21 cellular contexts compared by ENCODE assay signal in genomic region chr9:1052908-1053590, GRCh38. TPM values are rescaled to one million over a fixed set of nuclear protein-coding genes. Genes with fewer than 3 reads are reported as not detected.
DNase-seq lines count a peak whose midpoint lies in the region; ATAC-seq and TF ChIP-seq lines count a peak whose summit lies in the region.
"Had no signal": no experiment of that assay in that cellular context is flagged by ENCODE, and none has a peak within 500 bp of the region (broad histone marks: within the 10 kb centered on the region; RNA-seq: fewer than 3 reads in every experiment).

No MANE protein-coding gene starts in this region.

- no peak for TF ChIP-seq CTCF in brain (conservative IDR thresholded peaks at IDR 0.05)

- intact Hi-C loops in naive thymus-derived CD4-positive, alpha-beta T cell (cut with micrococcal nuclease): no loop called here

- peak overlapping the region; percentile 63 to 70 for H3K4me3 Mint-ChIP-seq in activated T-cell treated with anti-CD3 and anti-CD28 coated beads, Interleukin-2, amount 50 U/mL, for 72 hours
- H3K4me3 Mint-ChIP-seq in activated T-cell treated with anti-CD3 and anti-CD28 coated beads, Interleukin-2, amount 50 U/mL, for 24 hours: no peak overlapping the region
- H3K4me3 Mint-ChIP-seq in brain: peak overlapping the region; percentile 84 to 90 (median 88)
- H3K4me3 Mint-ChIP-seq in naive thymus-derived CD4-positive, alpha-beta T cell: peak overlapping the region in 9 of 10 donors; percentile 9 to 80 (median 63)
- peak overlapping the region; percentile 57 for H3K4me3 Mint-ChIP-seq in stimulated activated effector memory CD8-positive, alpha-beta T cell treated with anti-CD3 and anti-CD28 coated beads, Interleukin-12 subunit alpha, Interleukin-12 subunit beta, amount 100 ng/mL, for 72 hours
- H3K4me3 Mint-ChIP-seq: activated B cell treated with CpG ODN at 0.5 μM for 24 hours had no signal

- H3K4me1 Mint-ChIP-seq in activated T-cell treated with anti-CD3 and anti-CD28 coated beads, Interleukin-2, amount 50 U/mL, for 72 hours (ENCODE audit: low read depth): peaks cover 39% of the 10 kb centered on the region
- peaks cover 37% of the 10 kb centered on the region for H3K4me1 Mint-ChIP-seq in activated T-cell treated with anti-CD3 and anti-CD28 coated beads, Interleukin-2, amount 50 U/mL, for 24 hours (ENCODE audit: low read depth)
- H3K4me1 Mint-ChIP-seq in brain: peaks cover 40% of the 10 kb centered on the region
- peaks cover 19 to 39% (median 35%) of the 10 kb centered on the region in 7 donors for H3K4me1 Mint-ChIP-seq in naive thymus-derived CD4-positive, alpha-beta T cell
- peaks cover 37% of the 10 kb centered on the region for H3K4me1 Mint-ChIP-seq in stimulated activated effector memory CD8-positive, alpha-beta T cell treated with anti-CD3 and anti-CD28 coated beads, Interleukin-12 subunit alpha, Interleukin-12 subunit beta, amount 100 ng/mL, for 72 hours

- ATAC-seq in activated T-cell treated with anti-CD3 and anti-CD28 coated beads, Interleukin-2, amount 50 U/mL, for 72 hours (replicated peaks in 1 of 2): no peak
- ATAC-seq in naive thymus-derived CD4-positive, alpha-beta T cell: no peak
- ATAC-seq in stimulated activated effector memory CD8-positive, alpha-beta T cell treated with anti-CD3 and anti-CD28 coated beads, Interleukin-12 subunit alpha, Interleukin-12 subunit beta, amount 100 ng/mL, for 72 hours: no peak
- ATAC-seq in GM18907 (IDR thresholded peaks at IDR 0.05; ENCODE audit: unreplicated experiment) (no peak), GM18511 (IDR thresholded peaks at IDR 0.05; ENCODE audit: unreplicated experiment) (no peak), HG03520 (IDR thresholded peaks at IDR 0.05; ENCODE audit: unreplicated experiment) (no peak)
- ATAC-seq: A549 had no signal

- H3K4me1 ChIP-seq in naive thymus-derived CD4-positive, alpha-beta T cell (ENCODE audit: control insufficient read depth in 2 of 2, insufficient read depth in 2 of 2, low read length in 2 of 2): peaks cover 3 to 25% of the 10 kb centered on the region in 2 donors

- no peaks in the 10 kb centered on the region for H3K36me3 ChIP-seq in naive thymus-derived CD4-positive, alpha-beta T cell (ENCODE audit: control insufficient read depth in 2 of 3, insufficient read depth in 3 of 3, low read length in 3 of 3)

- H3K27me3 ChIP-seq in naive thymus-derived CD4-positive, alpha-beta T cell (ENCODE audit: control insufficient read depth in 2 of 2, insufficient read depth in 2 of 2, low read length in 2 of 2): peaks cover 6 to 31% of the 10 kb centered on the region in 2 donors

- POLR2A ChIA-PET in naive thymus-derived CD4-positive, alpha-beta T cell (lab: Charles Lee): no interaction called here

- H3K27ac ChIP-seq in naive thymus-derived CD4-positive, alpha-beta T cell (ENCODE audit: low read depth, low read length): no peak overlapping the region
- H3K27ac ChIP-seq: A549 had no signal

- no peak overlapping the region for H3K4me3 ChIP-seq in naive thymus-derived CD4-positive, alpha-beta T cell (ENCODE audit: low read length)

- CTCF ChIA-PET in naive thymus-derived CD4-positive, alpha-beta T cell (lab: Charles Lee): no interaction called here

- H3K9me3 Mint-ChIP-seq in activated T-cell treated with anti-CD3 and anti-CD28 coated beads, Interleukin-2, amount 50 U/mL, for 72 hours: no peaks in the 10 kb centered on the region
- H3K9me3 Mint-ChIP-seq in activated T-cell treated with anti-CD3 and anti-CD28 coated beads, Interleukin-2, amount 50 U/mL, for 24 hours: no peaks in the 10 kb centered on the region
- H3K9me3 Mint-ChIP-seq in brain: peaks cover 0 to 20% (median 14%) of the 10 kb centered on the region in 5 experiments
- peaks cover 0 to 25% (median 14%) of the 10 kb centered on the region in 11 donors for H3K9me3 Mint-ChIP-seq in naive thymus-derived CD4-positive, alpha-beta T cell
- H3K9me3 Mint-ChIP-seq in stimulated activated effector memory CD8-positive, alpha-beta T cell treated with anti-CD3 and anti-CD28 coated beads, Interleukin-12 subunit alpha, Interleukin-12 subunit beta, amount 100 ng/mL, for 72 hours: no peaks in the 10 kb centered on the region

- no peak for DNase-seq in activated T-cell treated with anti-CD3 and anti-CD28 coated beads, Interleukin-2, amount 50 U/mL, for 72 hours
- DNase-seq in activated T-cell treated with anti-CD3 and anti-CD28 coated beads, Interleukin-2, amount 50 U/mL, for 24 hours: no peak
- no peak for DNase-seq in naive thymus-derived CD4-positive, alpha-beta T cell
- DNase-seq in stimulated activated effector memory CD8-positive, alpha-beta T cell treated with anti-CD3 and anti-CD28 coated beads, Interleukin-12 subunit alpha, Interleukin-12 subunit beta, amount 100 ng/mL, for 72 hours (ENCODE audit: low spot score in 2 of 2): no peak
- DNase-seq: activated B cell treated with CpG ODN at 0.5 μM for 24 hours; effector memory CD4-positive, alpha-beta T cell; GDM1; KG1; kidney glomerular epithelial cell; NCI-H1048; NCI-H524 treated with DMSO at 0.1 percent for 48 hours; SHP77 treated with DMSO at 0.1 percent for 48 hours; stimulated activated CD4-positive, alpha-beta T cell treated with anti-CD3 and anti-CD28 coated beads, Interleukin-12 subunit alpha, Interleukin-12 subunit beta, amount 100 ng/mL, for 4 hours; stimulated activated naive CD4-positive, alpha-beta T cell had no signal

- H3K27ac Mint-ChIP-seq in activated T-cell treated with anti-CD3 and anti-CD28 coated beads, Interleukin-2, amount 50 U/mL, for 72 hours: no peak overlapping the region
- H3K27ac Mint-ChIP-seq in activated T-cell treated with anti-CD3 and anti-CD28 coated beads, Interleukin-2, amount 50 U/mL, for 24 hours: no peak overlapping the region
- H3K27ac Mint-ChIP-seq in brain: peak overlapping the region in 1 of 5 experiments; percentile 15
- peak overlapping the region in 2 of 9 donors; percentile 52 to 82 for H3K27ac Mint-ChIP-seq in naive thymus-derived CD4-positive, alpha-beta T cell
- no peak overlapping the region for H3K27ac Mint-ChIP-seq in stimulated activated effector memory CD8-positive, alpha-beta T cell treated with anti-CD3 and anti-CD28 coated beads, Interleukin-12 subunit alpha, Interleukin-12 subunit beta, amount 100 ng/mL, for 72 hours
- H3K27ac Mint-ChIP-seq: activated B cell treated with CpG ODN at 0.5 μM for 24 hours had no signal

- H3K9me3 ChIP-seq in naive thymus-derived CD4-positive, alpha-beta T cell (ENCODE audit: control insufficient read depth in 2 of 3, low read length in 3 of 3): no peaks in the 10 kb centered on the region
- H3K9me3 ChIP-seq: A549 had no signal

- peaks cover 0 to 8% of the 10 kb centered on the region in 2 donors for H3K36me3 Mint-ChIP-seq in activated T-cell treated with anti-CD3 and anti-CD28 coated beads, Interleukin-2, amount 50 U/mL, for 72 hours (ENCODE audit: insufficient read depth in 2 of 2)
- H3K36me3 Mint-ChIP-seq in activated T-cell treated with anti-CD3 and anti-CD28 coated beads, Interleukin-2, amount 50 U/mL, for 24 hours (ENCODE audit: low read depth): no peaks in the 10 kb centered on the region
- H3K36me3 Mint-ChIP-seq in brain: peaks cover 13% of the 10 kb centered on the region
- peaks cover 0 to 8% (median 5%) of the 10 kb centered on the region in 5 donors for H3K36me3 Mint-ChIP-seq in naive thymus-derived CD4-positive, alpha-beta T cell
- H3K36me3 Mint-ChIP-seq in stimulated activated effector memory CD8-positive, alpha-beta T cell treated with anti-CD3 and anti-CD28 coated beads, Interleukin-12 subunit alpha, Interleukin-12 subunit beta, amount 100 ng/mL, for 72 hours: peaks cover 4% of the 10 kb centered on the region

- peaks cover 79% of the 10 kb centered on the region for H3K27me3 Mint-ChIP-seq in activated T-cell treated with anti-CD3 and anti-CD28 coated beads, Interleukin-2, amount 50 U/mL, for 72 hours (ENCODE audit: low read depth)
- peaks cover 88% of the 10 kb centered on the region for H3K27me3 Mint-ChIP-seq in activated T-cell treated with anti-CD3 and anti-CD28 coated beads, Interleukin-2, amount 50 U/mL, for 24 hours
- peaks cover 98% of the 10 kb centered on the region for H3K27me3 Mint-ChIP-seq in brain
- H3K27me3 Mint-ChIP-seq in naive thymus-derived CD4-positive, alpha-beta T cell: peaks cover 73 to 89% (median 86%) of the 10 kb centered on the region in 5 donors

RNA-seq across cellular contexts. Expression of gene DMRT2, which starts 2.9 kb away (rescaled TPM):
- not detected for total RNA-seq in activated T-cell treated with anti-CD3 and anti-CD28 coated beads, Interleukin-2, amount 50 U/mL, for 72 hours
- 4.2 TPM for polyA plus RNA-seq in brain (ENCODE audit: insufficient read depth, low read depth, low replicate concordance)
- under 1 TPM in 1 of 5 experiments, not detected in 4; 0.44 TPM for total RNA-seq in naive thymus-derived CD4-positive, alpha-beta T cell
- not detected for polyA plus RNA-seq in naive thymus-derived CD4-positive, alpha-beta T cell
- total RNA-seq: activated B cell treated with CpG ODN at 0.5 μM for 24 hours, H7, mononuclear cell had no signal
